20 cellular contexts compared by ENCODE assay signal in genomic region chr10:129965940-129966339, GRCh38. TPM values are rescaled to one million over a fixed set of nuclear protein-coding genes. Genes with fewer than 3 reads are reported as not detected.
A peak's percentile ranks its signal among the peaks of the same experiment; 100 is the strongest.
DNase-seq lines count a peak whose midpoint lies in the region; ATAC-seq lines count a peak whose summit lies in the region.
"Had no signal": no experiment of that assay in that cellular context is flagged by ENCODE, and none has a peak within 500 bp of the region (broad histone marks: within the 10 kb centered on the region; RNA-seq: fewer than 3 reads in every experiment).

No MANE protein-coding gene starts in this region.

- no peak for DNase-seq in T-helper 1 cell
- no peak for DNase-seq in SK-N-MC (ENCODE audit: low read depth, low spot score)
- no peak for DNase-seq in mesenchymal stem cell
- peak; percentile 58 for DNase-seq in sciatic nerve (ENCODE audit: low spot score)
- DNase-seq in mucosa of gallbladder (ENCODE audit: low spot score): no peak
- DNase-seq in CD8-positive, alpha-beta memory T cell: no peak
- DNase-seq: activated CD4-positive, alpha-beta T cell treated with anti-CD3 and anti-CD28 coated beads, Interleukin-2, amount 50 U/mL, for 1 hour; cortex of kidney; GOT3; mammary epithelial cell; natural killer cell; NCI-H1092 treated with DMSO at 0.1 percent for 48 hours; NCI-H510A; stimulated activated CD4-positive, alpha-beta T cell treated with anti-CD3 and anti-CD28 coated beads, Interleukin-15, amount 100 ng/mL, for 24 hours; tibial artery had no signal

- no peak overlapping the region for H3K4ac ChIP-seq in mesenchymal stem cell (ENCODE audit: low read depth in 1 of 2, low read length in 2 of 2)

- H3K18ac ChIP-seq in mesenchymal stem cell (ENCODE audit: low read depth in 1 of 2, low read length in 2 of 2): no peak overlapping the region

- H3K27me3 ChIP-seq in mesenchymal stem cell (ENCODE audit: control insufficient read depth in 1 of 2, insufficient read depth in 1 of 2, low read length in 2 of 2): peaks cover 0 to 88% of the 10 kb centered on the region in 2 experiments
- H3K27me3 ChIP-seq in CD8-positive, alpha-beta memory T cell (ENCODE audit: insufficient read depth, low read length, poor library complexity, severe bottlenecking): peaks cover 49% of the 10 kb centered on the region

- H3K27ac ChIP-seq in SK-N-MC: peak overlapping the region; percentile 42; the same call in 1 of the 2 replicates
- H3K27ac ChIP-seq in mesenchymal stem cell (ENCODE audit: low read length, poor library complexity, severe bottlenecking): no peak overlapping the region
- H3K27ac ChIP-seq in CD8-positive, alpha-beta memory T cell (ENCODE audit: low read depth, low read length): no peak overlapping the region
- H3K27ac ChIP-seq: tibial artery had no signal

- no peak overlapping the region for H2AFZ ChIP-seq in mesenchymal stem cell (ENCODE audit: low read depth, low read length)

- H2AK5ac ChIP-seq in mesenchymal stem cell (ENCODE audit: low read length, severe bottlenecking): no peak overlapping the region

- H3K36me3 ChIP-seq in SK-N-MC (ENCODE audit: insufficient read depth, low read length): peaks cover 21% of the 10 kb centered on the region
- peaks cover 0 to 20% of the 10 kb centered on the region in 2 experiments for H3K36me3 ChIP-seq in mesenchymal stem cell (ENCODE audit: control insufficient read depth in 1 of 2, insufficient read depth in 2 of 2, low read depth in 1 of 2, low read length in 2 of 2)
- H3K36me3 ChIP-seq in CD8-positive, alpha-beta memory T cell (ENCODE audit: insufficient read depth, low read length): no peaks in the 10 kb centered on the region
- H3K36me3 ChIP-seq: tibial artery had no signal

- peaks cover 9% of the 10 kb centered on the region for H3K4me1 Mint-ChIP-seq in T-helper 1 cell treated with Interleukin-12 subunit alpha and Interleukin-12 subunit beta and Interleukin-4 antibody, amounts not matched to agents 30 μg/mL and 1 μg/mL, for 36 hours (ENCODE audit: low read depth)
- peaks cover 14 to 41% (median 20%) of the 10 kb centered on the region in 3 donors for H3K4me1 Mint-ChIP-seq in CD8-positive, alpha-beta memory T cell

- H4K8ac ChIP-seq in mesenchymal stem cell (ENCODE audit: low read length): no peak overlapping the region

- H3K9ac ChIP-seq in SK-N-MC (ENCODE audit: insufficient read length) (no peak overlapping the region), mesenchymal stem cell (ENCODE audit: low read length) (peak overlapping the region; percentile 95)

- H3K23ac ChIP-seq in mesenchymal stem cell (ENCODE audit: low read length in 2 of 2): no peak overlapping the region

- no peak for ATAC-seq in sciatic nerve
- ATAC-seq in HG03520 (IDR thresholded peaks at IDR 0.05; ENCODE audit: unreplicated experiment): no peak
- ATAC-seq: natural killer cell, SK-N-SH treated with all-trans-retinoic acid at 6 μM for 48 hours had no signal

- no peak overlapping the region for H2BK12ac ChIP-seq in mesenchymal stem cell (ENCODE audit: low read length in 2 of 2)

- H2BK15ac ChIP-seq in mesenchymal stem cell (ENCODE audit: low read depth, poor library complexity, severe bottlenecking): no peak overlapping the region

- no peak overlapping the region for H3K14ac ChIP-seq in mesenchymal stem cell (ENCODE audit: low read length in 2 of 2)

- intact Hi-C loops in sciatic nerve (cut with DNase I): loop anchor here (10.0 kb wide), 1 partner anchor 931 kb away; no protein-coding TSS in a partner anchor

- H3K9me3 ChIP-seq in SK-N-MC (ENCODE audit: low read depth, low read length) (no peaks in the 10 kb centered on the region), mesenchymal stem cell (ENCODE audit: control insufficient read depth, low read length) (no peaks in the 10 kb centered on the region)
- H3K9me3 ChIP-seq in CD8-positive, alpha-beta memory T cell (ENCODE audit: low read length): no peaks in the 10 kb centered on the region
- H3K9me3 ChIP-seq: tibial artery had no signal

- peak overlapping the region; percentile 65 for H3K27ac Mint-ChIP-seq in T-helper 1 cell treated with Interleukin-12 subunit alpha and Interleukin-12 subunit beta and Interleukin-4 antibody, amounts not matched to agents 30 μg/mL and 1 μg/mL, for 36 hours
- H3K27ac Mint-ChIP-seq in CD8-positive, alpha-beta memory T cell: peak overlapping the region in 1 of 8 donors; percentile 62
- H3K27ac Mint-ChIP-seq: natural killer cell had no signal

- no peak overlapping the region for H3K4me3 ChIP-seq in SK-N-MC
- H3K4me3 ChIP-seq in mesenchymal stem cell (ENCODE audit: insufficient read depth in 1 of 2, low read depth in 1 of 2, low read length in 2 of 2): peak overlapping the region in 1 of 2 experiments; percentile 82
- no peak overlapping the region for H3K4me3 ChIP-seq in CD8-positive, alpha-beta memory T cell (ENCODE audit: low read length)

- H3K4me1 ChIP-seq in mesenchymal stem cell (ENCODE audit: control insufficient read depth, insufficient read depth, low read depth, low read length): peaks cover 48% of the 10 kb centered on the region
- H3K4me1 ChIP-seq in CD8-positive, alpha-beta memory T cell (ENCODE audit: insufficient read depth, low read length): peaks cover 12% of the 10 kb centered on the region

- H3K9me3 Mint-ChIP-seq in T-helper 1 cell treated with Interleukin-12 subunit alpha and Interleukin-12 subunit beta and Interleukin-4 antibody, amounts not matched to agents 30 μg/mL and 1 μg/mL, for 36 hours: peaks cover 3% of the 10 kb centered on the region
- peaks cover 0 to 12% (median 6%) of the 10 kb centered on the region in 5 donors for H3K9me3 Mint-ChIP-seq in CD8-positive, alpha-beta memory T cell
- H3K9me3 Mint-ChIP-seq: natural killer cell had no signal

- CTCF ChIA-PET in CD8-positive, alpha-beta memory T cell (lab: Charles Lee): no interaction called here

- H3K4me2 ChIP-seq in mesenchymal stem cell (ENCODE audit: low read length, poor library complexity, severe bottlenecking): no peak overlapping the region

- no peak overlapping the region for H4K91ac ChIP-seq in mesenchymal stem cell (ENCODE audit: low read length)

- no peaks in the 10 kb centered on the region for H3K79me1 ChIP-seq in mesenchymal stem cell (replicated peaks; ENCODE audit: low read length, poor library complexity, severe bottlenecking)

- 5% methylated on average over 13 of the region's 14 CpGs for WGBS in mesenchymal stem cell

- POLR2A ChIA-PET in CD8-positive, alpha-beta memory T cell (lab: Charles Lee): no interaction called here

- no peak overlapping the region for H2BK120ac ChIP-seq in mesenchymal stem cell (ENCODE audit: low read depth, low read length)

- H3K36me3 Mint-ChIP-seq in T-helper 1 cell treated with Interleukin-12 subunit alpha and Interleukin-12 subunit beta and Interleukin-4 antibody, amounts not matched to agents 30 μg/mL and 1 μg/mL, for 36 hours (ENCODE audit: low read depth): peaks cover 5% of the 10 kb centered on the region
- peaks cover 0 to 2% (median 0%) of the 10 kb centered on the region in 3 donors for H3K36me3 Mint-ChIP-seq in CD8-positive, alpha-beta memory T cell

- H2BK5ac ChIP-seq in mesenchymal stem cell (ENCODE audit: low read depth, low read length, poor library complexity, severe bottlenecking): no peak overlapping the region

- peaks cover 71% of the 10 kb centered on the region for H3K27me3 Mint-ChIP-seq in T-helper 1 cell treated with Interleukin-12 subunit alpha and Interleukin-12 subunit beta and Interleukin-4 antibody, amounts not matched to agents 30 μg/mL and 1 μg/mL, for 36 hours (ENCODE audit: low read depth)
- H3K27me3 Mint-ChIP-seq in CD8-positive, alpha-beta memory T cell: peaks cover 58 to 61% of the 10 kb centered on the region in 2 donors

- no peak overlapping the region for H3K4me3 Mint-ChIP-seq in T-helper 1 cell treated with Interleukin-12 subunit alpha and Interleukin-12 subunit beta and Interleukin-4 antibody, amounts not matched to agents 30 μg/mL and 1 μg/mL, for 36 hours
- H3K4me3 Mint-ChIP-seq in CD8-positive, alpha-beta memory T cell: peak overlapping the region in 3 of 7 donors; percentile 15 to 73 (median 61)

RNA-seq across cellular contexts. Expression of gene EBF3, which starts 1.9 kb away (rescaled TPM):
- 1.5 TPM for polyA plus RNA-seq in mesenchymal stem cell (2013, experiment 1 of 2)
- polyA plus RNA-seq in mesenchymal stem cell (2013, experiment 2 of 2): 1.2 TPM
- 38.9 TPM for total RNA-seq in sciatic nerve
- total RNA-seq in mucosa of gallbladder: 1.8 TPM
- total RNA-seq in CD8-positive, alpha-beta memory T cell: not detected
- not detected for polyA plus RNA-seq in CD8-positive, alpha-beta memory T cell
- total RNA-seq: A172, HT-29, natural killer cell had no signal
- polyA plus RNA-seq: mammary epithelial cell had no signal

Comparison
In these comparisons a context has a peak if more than half of its experiments do, and no peak if none do; other contexts are left out.
1. RNA of gene EBF3, which starts 1.9 kb away (total RNA-seq): 38.9 TPM in sciatic nerve (single experiment); 1.8 TPM in mucosa of gallbladder (single experiment) and not detected in CD8-positive, alpha-beta memory T cell; every median in the first group is over 10 times any median in the second.